ENCODE assay signal across 20 cellular contexts in genomic region chr5:113102121-113102531, GRCh38.
DNase-seq lines count a peak whose midpoint lies in the region; ATAC-seq, FAIRE-seq and TF ChIP-seq lines count a peak whose summit lies in the region.
"Had no signal": no experiment of that assay in that cellular context is flagged by ENCODE, and none has a peak within 500 bp of the region (broad histone marks: within the 10 kb centered on the region; RNA-seq: fewer than 3 reads in every experiment).

No MANE protein-coding gene starts in this region.

- 83% methylated on average over 1 of the region's 1 CpG for WGBS in HepG2 (ENCODE audit: low lambda C conversion rate)
- WGBS in right lobe of liver (ENCODE audit: insufficient coverage, low coverage, low lambda C conversion rate, missing lambda C conversion rate): 89% methylated on average over 1 of the region's 1 CpG
- WGBS in K562 (ENCODE audit: insufficient coverage, low coverage, missing lambda C conversion rate): 17% methylated on average over 1 of the region's 1 CpG

- BruUV-seq in HepG2 (replicated peaks; lab: Mats Ljungman, UMichigan) (no TSS peak), K562 (replicated peaks; lab: Mats Ljungman, UMichigan) (no TSS peak)

- no peak overlapping the region for H3K4me3 ChIP-seq in HepG2 (replicated peaks in 1 of 3; ENCODE audit: insufficient read depth in 1 of 3, low read depth in 2 of 3, low read length in 3 of 3)
- H3K4me3 ChIP-seq in right lobe of liver: no peak overlapping the region
- H3K4me3 ChIP-seq in K562: no peak overlapping the region
- H3K4me3 ChIP-seq: BLaER1, lower lobe of right lung, upper lobe of left lung had no signal

- no peak for TF ChIP-seq POLR2A in HepG2 (IDR thresholded peaks at IDR 0.05; ENCODE audit: insufficient read depth in 1 of 2, low read depth in 2 of 2, low read length in 2 of 2)
- TF ChIP-seq POLR2A in right lobe of liver (IDR thresholded peaks at IDR 0.05): no peak
- TF ChIP-seq POLR2A in K562 (conservative IDR thresholded peaks at IDR 0.05): no peak

- H2AFZ ChIP-seq in HepG2 (ENCODE audit: low read length) (no peak overlapping the region), K562 (ENCODE audit: low read depth, low read length) (no peak overlapping the region)

- no peak overlapping the region for H3K9ac ChIP-seq in HepG2 (ENCODE audit: insufficient read depth, low read depth, low read length)
- H3K9ac ChIP-seq in K562 (ENCODE audit: insufficient read depth in 1 of 2, low read depth in 2 of 2, low read length in 2 of 2): no peak overlapping the region
- H3K9ac ChIP-seq: BLaER1 had no signal

- no peak overlapping the region for H3K27ac ChIP-seq in HepG2 (ENCODE audit: extremely low read length, insufficient read depth, low read length)
- H3K27ac ChIP-seq in right lobe of liver: no peak overlapping the region
- no peak overlapping the region for H3K27ac ChIP-seq in K562 (ENCODE audit: extremely low read depth, low read depth, low read length)
- H3K27ac ChIP-seq: BLaER1, epithelial cell of prostate, lower lobe of right lung, upper lobe of left lung had no signal

- H3K9me3 ChIP-seq in HepG2 (ENCODE audit: low read length) (no peaks in the 10 kb centered on the region), right lobe of liver (no peaks in the 10 kb centered on the region), K562 (replicated peaks; ENCODE audit: control insufficient read depth, insufficient read depth, low read depth, low read length) (no peaks in the 10 kb centered on the region)
- H3K9me3 ChIP-seq: BLaER1, lower lobe of right lung, upper lobe of left lung had no signal

- TF ChIP-seq EP300 in HepG2 (IDR thresholded peaks at IDR 0.05; ENCODE audit: low read depth in 2 of 2, low read length in 2 of 2): no peak
- TF ChIP-seq EP300 in HepG2 (CRISPR knock-in tag; IDR thresholded peaks at IDR 0.05; ENCODE audit: borderline replicate concordance): no peak
- TF ChIP-seq EP300 in K562 (IDR thresholded peaks at IDR 0.05; ENCODE audit: low read length): no peak

- intact Hi-C loops in HepG2 (cut with micrococcal nuclease; ENCODE audit: unreplicated experiment) (no loop called here), right lobe of liver (cut with DNase I) (no loop called here), K562 (cut with micrococcal nuclease) (no loop called here)

- no peaks in the 10 kb centered on the region for H3K79me2 ChIP-seq in HepG2 (ENCODE audit: insufficient read depth, low read length)
- no peaks in the 10 kb centered on the region for H3K79me2 ChIP-seq in K562 (ENCODE audit: control insufficient read depth, insufficient read depth, low read length)

- H3K27me3 ChIP-seq in HepG2 (ENCODE audit: control insufficient read depth in 1 of 2, insufficient read depth in 2 of 2, low read length in 2 of 2) (no peaks in the 10 kb centered on the region), right lobe of liver (no peaks in the 10 kb centered on the region), K562 (ENCODE audit: control insufficient read depth in 2 of 2, insufficient read depth in 2 of 2, low read length in 2 of 2) (peaks cover 3 to 7% of the 10 kb centered on the region in 2 experiments; a peak in 3 of 5 replicates)
- H3K27me3 ChIP-seq: BLaER1, upper lobe of left lung had no signal

- POLR2A ChIA-PET in HepG2 (lab: Yijun Ruan, JAX) (no interaction called here), K562 (lab: Yijun Ruan, JAX) (interaction anchor here (0.8 kb wide), 1 partner anchor 40 kb away, joined by 3 read pairs; no protein-coding TSS in a partner anchor)

- FAIRE-seq in HepG2 (lab: Jason Lieb, UNC) (no peak), K562 (lab: Jason Lieb, UNC) (no peak)
- FAIRE-seq: A204.1, GM12891 had no signal

- CTCF ChIA-PET in HepG2 (lab: Yijun Ruan, JAX; ENCODE audit: low intra/inter-chr PET ratio, low total read pairs) (no interaction called here), K562 (lab: Yijun Ruan, JAX; ENCODE audit: low intra/inter-chr PET ratio) (no interaction called here)

- H3K4me1 ChIP-seq in HepG2 (ENCODE audit: insufficient read depth, low read length): peaks cover 6% of the 10 kb centered on the region
- peaks cover 0 to 4% (median under 1%) of the 10 kb centered on the region in 4 donors for H3K4me1 ChIP-seq in right lobe of liver
- no peaks in the 10 kb centered on the region for H3K4me1 ChIP-seq in K562 (replicated peaks in 1 of 2; ENCODE audit: control insufficient read depth in 2 of 2, insufficient read depth in 2 of 2, low read length in 2 of 2)
- H3K4me1 ChIP-seq: BLaER1, lower lobe of right lung, upper lobe of left lung had no signal

- TF ChIP-seq RAD21 in HepG2 (CRISPR knock-in tag; IDR thresholded peaks at IDR 0.05) (no peak), K562 (CRISPR knock-in tag; conservative IDR thresholded peaks at IDR 0.05 in 1 of 2, IDR thresholded peaks at IDR 0.05 in 1 of 2) (no peak)

- H3K36me3 ChIP-seq in HepG2 (replicated peaks in 1 of 2; ENCODE audit: control insufficient read depth in 1 of 2, insufficient read depth in 2 of 2, low read length in 2 of 2) (no peaks in the 10 kb centered on the region; a peak in 1 of 5 replicates), right lobe of liver (peaks cover 0 to 39% (median 2%) of the 10 kb centered on the region in 4 donors), K562 (ENCODE audit: control insufficient read depth, insufficient read depth, low read length) (no peaks in the 10 kb centered on the region)
- H3K36me3 ChIP-seq: BLaER1 had no signal

- in situ Hi-C loops in HepG2 (cut with HindIII; ENCODE audit: extremely low pct_ligation_motif_present, low pct_unique_long_range_greater_than_20kb) (no loop called here), K562 (cut with MboI) (no loop called here)

- ATAC-seq in HepG2 (no peak), right lobe of liver (no peak), K562 (no peak), HG03280 (IDR thresholded peaks at IDR 0.05; ENCODE audit: unreplicated experiment) (no peak), HG03135 (IDR thresholded peaks at IDR 0.05; ENCODE audit: unreplicated experiment) (no peak), GM21619 (IDR thresholded peaks at IDR 0.05; ENCODE audit: unreplicated experiment) (no peak)
- ATAC-seq: lower lobe of right lung, sciatic nerve had no signal

- TF ChIP-seq CTCF in HepG2 (CRISPR knock-in tag; IDR thresholded peaks at IDR 0.05): no peak
- no peak for TF ChIP-seq CTCF in right lobe of liver (IDR thresholded peaks at IDR 0.05)
- no peak for TF ChIP-seq CTCF in K562 (IDR thresholded peaks at IDR 0.05 in 2 of 3, conservative IDR thresholded peaks at IDR 0.05 in 1 of 3; ENCODE audit: insufficient read depth in 2 of 3, low read depth in 1 of 3, low read length in 3 of 3)

- H3K4me2 ChIP-seq in HepG2 (ENCODE audit: low read depth, low read length): no peak overlapping the region
- H3K4me2 ChIP-seq in K562 (ENCODE audit: insufficient read depth, low read length): no peak overlapping the region
- H3K4me2 ChIP-seq: BLaER1 had no signal

- H4K20me1 ChIP-seq in HepG2 (ENCODE audit: insufficient read depth, low read length): no peaks in the 10 kb centered on the region
- no peaks in the 10 kb centered on the region for H4K20me1 ChIP-seq in K562 (replicated peaks; ENCODE audit: control insufficient read depth, insufficient read depth, low read length)
- H4K20me1 ChIP-seq: BLaER1 had no signal

- H3K9me1 ChIP-seq in K562 (ENCODE audit: control insufficient read depth, insufficient read depth, low read length): no peaks in the 10 kb centered on the region

- no peak for DNase-seq in HepG2 (ENCODE audit: low spot score)
- no peak for DNase-seq in right lobe of liver
- DNase-seq in K562 (ENCODE audit: extremely low read depth in 1 of 4, low spot score in 3 of 4): no peak
- DNase-seq in iris pigment epithelial cell (ENCODE audit: low read depth): peak; percentile 17
- DNase-seq in NCI-H1092 treated with DMSO at 0.1 percent for 48 hours (lab: John Stamatoyannopoulos, UW): no peak
- DNase-seq: activated CD4-positive, alpha-beta T cell treated with anti-CD3 and anti-CD28 coated beads for 4 hours; activated naive CD4-positive, alpha-beta T cell treated with anti-CD3 and anti-CD28 coated beads, Interleukin-2, amount 10 ng/mL, durations not matched to agents 7 days and 5 days; activated T-cell treated with anti-CD3 and anti-CD28 coated beads, Interleukin-2, amount 50 U/mL, for 48 hours; lower lobe of right lung; NCI-H1694; NCI-H2171 had no signal

TF ChIP-seq in HepG2, 621 proteins besides CTCF, POLR2A, EP300 and RAD21:
- TF ChIP-seq HDAC6 (IDR thresholded peaks at IDR 0.05; ENCODE audit: low read depth, low read length) (no peak), MAFK (conservative IDR thresholded peaks at IDR 0.05 in 1 of 2, IDR thresholded peaks at IDR 0.05 in 1 of 2; ENCODE audit: low read length in 2 of 2) (peak; percentile 40 to 66; a peak in 2 of 4 replicates), MAFF (IDR thresholded peaks at IDR 0.05; ENCODE audit: low read depth, low read length) (peak; percentile 34)

TF ChIP-seq in K562, 482 proteins besides CTCF, POLR2A, EP300 and RAD21:
- TF ChIP-seq BACH1 (tag; IDR thresholded peaks at IDR 0.05) (no peak), ZNF316 (IDR thresholded peaks at IDR 0.05) (peak; percentile 13; the same call in 1 of the 2 replicates), ZNF134 (CRISPR knock-in tag; conservative IDR thresholded peaks at IDR 0.05) (no peak), NFATC3 (IDR thresholded peaks at IDR 0.05) (no peak)

Comparison
In these comparisons a context has a peak if more than half of its experiments do, and no peak if none do; other contexts are left out.
1. Of the 241 proteins assayed by ChIP-seq in both HepG2 and K562: peak only in HepG2: MAFF and MAFK; only in K562: none; in both: none; in neither: 239.